ENCODE assay signal across 15 cellular contexts in genomic region chr13:108974686-108975085, GRCh38.
DNase-seq lines count a peak whose midpoint lies in the region; ATAC-seq and TF ChIP-seq lines count a peak whose summit lies in the region.
"Had no signal": no experiment of that assay in that cellular context is flagged by ENCODE, and none has a peak within 500 bp of the region (broad histone marks: within the 10 kb centered on the region; RNA-seq: fewer than 3 reads in every experiment).

No MANE protein-coding gene starts in this region.

- no peak overlapping the region for H4K8ac ChIP-seq in mesenchymal stem cell (ENCODE audit: low read length)

- no peaks in the 10 kb centered on the region for H3F3A ChIP-seq in PC-3 (ENCODE audit: low read length, unreplicated experiment)

- no peak overlapping the region for H2AK5ac ChIP-seq in mesenchymal stem cell (ENCODE audit: low read length, severe bottlenecking)

- H3K9me2 ChIP-seq in PC-3 (replicated peaks; ENCODE audit: low read length), result no peaks in the 10 kb centered on the region

- H2BK5ac ChIP-seq in mesenchymal stem cell (ENCODE audit: low read depth, low read length, poor library complexity, severe bottlenecking), result no peak overlapping the region

- H3K27me3 ChIP-seq in PC-3 (ENCODE audit: low read length), result peaks cover 22% of the 10 kb centered on the region
- H3K27me3 ChIP-seq in mesenchymal stem cell (ENCODE audit: control insufficient read depth in 1 of 2, insufficient read depth in 1 of 2, low read length in 2 of 2), result no peaks in the 10 kb centered on the region

- H3K36me3 ChIP-seq in PC-3 (ENCODE audit: low read depth, low read length) (no peaks in the 10 kb centered on the region), mesenchymal stem cell (ENCODE audit: control insufficient read depth in 1 of 2, insufficient read depth in 2 of 2, low read depth in 1 of 2, low read length in 2 of 2) (no peaks in the 10 kb centered on the region)

- no peaks in the 10 kb centered on the region for H3K79me1 ChIP-seq in mesenchymal stem cell (replicated peaks; ENCODE audit: low read length, poor library complexity, severe bottlenecking)

- no TSS peak for BruUV-seq in PC-3 (replicated peaks; lab: Mats Ljungman, UMichigan)

- H3K4ac ChIP-seq in mesenchymal stem cell (ENCODE audit: low read depth in 1 of 2, low read length in 2 of 2), result no peak overlapping the region

- no peaks in the 10 kb centered on the region for H4K20me1 ChIP-seq in PC-3 (ENCODE audit: low read length)

- DNase-seq in AG09319 (ENCODE audit: extremely low read depth, low read depth) (no peak), PC-3 (peak; percentile 12), choroid plexus epithelial cell (ENCODE audit: low read depth) (peak; percentile 29), mesenchymal stem cell (peak; percentile 6), NCI-H1417 treated with DMSO at 0.1 percent for 48 hours (lab: John Stamatoyannopoulos, UW) (no peak), globus pallidus (ENCODE audit: low spot score) (no peak)
- DNase-seq: ACHN; Caco-2; CD8-positive, alpha-beta memory T cell; DMS53; GF-D8; H9 had no signal

- ATAC-seq in PC-3, result peak; percentile 60; the same call in 1 of the 2 replicates
- ATAC-seq in HG02870 (IDR thresholded peaks at IDR 0.05; ENCODE audit: unreplicated experiment), result no peak
- ATAC-seq in GM18867 (IDR thresholded peaks at IDR 0.05; ENCODE audit: unreplicated experiment), result no peak
- ATAC-seq: GM23338 had no signal

- H3K27ac ChIP-seq in PC-3 (ENCODE audit: low read length), result no peak overlapping the region
- no peak overlapping the region for H3K27ac ChIP-seq in mesenchymal stem cell (ENCODE audit: low read length, poor library complexity, severe bottlenecking)

- H3K4me3 ChIP-seq in PC-3 (ENCODE audit: low read length), result no peak overlapping the region
- no peak overlapping the region for H3K4me3 ChIP-seq in choroid plexus epithelial cell (ENCODE audit: low read depth, low read length)
- no peak overlapping the region for H3K4me3 ChIP-seq in mesenchymal stem cell (ENCODE audit: insufficient read depth in 1 of 2, low read depth in 1 of 2, low read length in 2 of 2)
- H3K4me3 ChIP-seq: GM23338 had no signal

- H2BK12ac ChIP-seq in mesenchymal stem cell (ENCODE audit: low read length in 2 of 2), result no peak overlapping the region

- H3K23ac ChIP-seq in mesenchymal stem cell (ENCODE audit: low read length in 2 of 2), result no peak overlapping the region

- H3K4me2 ChIP-seq in PC-3 (ENCODE audit: low read length) (no peak overlapping the region), mesenchymal stem cell (ENCODE audit: low read length, poor library complexity, severe bottlenecking) (no peak overlapping the region)
- H3K4me2 ChIP-seq: GM23338 had no signal

- H2BK15ac ChIP-seq in mesenchymal stem cell (ENCODE audit: low read depth, poor library complexity, severe bottlenecking), result no peak overlapping the region

- intact Hi-C loops in PC-3 (cut with micrococcal nuclease), result no loop called here

- no peak overlapping the region for H2BK120ac ChIP-seq in mesenchymal stem cell (ENCODE audit: low read depth, low read length)

- POLR2A ChIA-PET in PC-3 (lab: Charles Lee; ENCODE audit: unreplicated experiment), result no interaction called here

- H3K9ac ChIP-seq in PC-3 (ENCODE audit: low read length) (no peak overlapping the region), mesenchymal stem cell (ENCODE audit: low read length) (no peak overlapping the region)

- no peaks in the 10 kb centered on the region for H3K4me1 ChIP-seq in PC-3 (ENCODE audit: insufficient read depth, low read length)
- H3K4me1 ChIP-seq in mesenchymal stem cell (ENCODE audit: control insufficient read depth, insufficient read depth, low read depth, low read length), result peaks cover 3% of the 10 kb centered on the region
- H3K4me1 ChIP-seq: Caco-2 had no signal

- no peak overlapping the region for H3K14ac ChIP-seq in mesenchymal stem cell (ENCODE audit: low read length in 2 of 2)

- CTCF ChIA-PET in PC-3 (lab: Charles Lee), result no interaction called here

- H4K91ac ChIP-seq in mesenchymal stem cell (ENCODE audit: low read length), result no peak overlapping the region

- H3K9me3 ChIP-seq in PC-3 (ENCODE audit: low read length) (no peaks in the 10 kb centered on the region), mesenchymal stem cell (ENCODE audit: control insufficient read depth, low read length) (no peaks in the 10 kb centered on the region)
- H3K9me3 ChIP-seq: Caco-2 had no signal

- H2AFZ ChIP-seq in PC-3 (ENCODE audit: low read length) (no peak overlapping the region), mesenchymal stem cell (ENCODE audit: low read depth, low read length) (no peak overlapping the region)
- H2AFZ ChIP-seq: GM23338 had no signal

- no peak overlapping the region for H3K18ac ChIP-seq in mesenchymal stem cell (ENCODE audit: low read depth in 1 of 2, low read length in 2 of 2)

- H3K79me2 ChIP-seq in PC-3 (ENCODE audit: low read length), result no peaks in the 10 kb centered on the region

- TF ChIP-seq CTCF in AG09319 (IDR thresholded peaks at IDR 0.05; ENCODE audit: low read depth, low read length) (peak; percentile 2), PC-3 (conservative IDR thresholded peaks at IDR 0.05; ENCODE audit: low read depth, low read length) (peak; percentile 16; the same call in 1 of the 2 replicates), choroid plexus epithelial cell (conservative IDR thresholded peaks at IDR 0.05; ENCODE audit: low read depth, low read length) (no peak)

Comparison
In these comparisons a context has a peak if more than half of its experiments do, and no peak if none do; other contexts are left out.
1. DNase-seq: peak in PC-3 (single experiment), choroid plexus epithelial cell (single experiment) and mesenchymal stem cell (single experiment); none in AG09319 (single experiment), NCI-H1417 treated with DMSO at 0.1 percent for 48 hours (single experiment) and globus pallidus (single experiment).